24 cellular contexts compared by ENCODE assay signal in the genomic region with DNA sequence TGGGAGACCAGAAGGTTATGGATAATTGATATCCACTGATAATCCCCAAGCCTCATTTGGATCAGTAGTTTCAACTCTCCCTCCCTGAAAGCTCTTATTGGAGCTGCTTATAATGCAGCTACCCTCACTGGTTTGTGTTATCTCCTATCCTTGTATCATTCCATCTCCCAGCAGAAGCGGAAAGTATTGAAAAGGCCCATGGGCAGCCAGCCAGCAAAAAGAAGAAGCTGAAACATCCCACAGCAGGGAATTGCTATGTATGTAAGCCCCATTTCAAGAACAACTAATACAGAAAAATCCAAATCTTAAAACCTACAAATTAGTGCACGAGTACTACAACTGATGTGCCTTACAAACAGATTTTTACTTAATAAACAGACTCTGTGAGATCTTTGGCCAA.
"Had no signal": no experiment of that assay in that cellular context is flagged by ENCODE, and none has a peak within 500 bp of the region (broad histone marks: within the 10 kb centered on the region; RNA-seq: fewer than 3 reads in every experiment).

No MANE protein-coding gene starts in this region.

- H3K4me3 ChIP-seq: breast epithelium, SJSA1 had no signal

- ATAC-seq: activated CD4-positive, alpha-beta T cell treated with anti-CD3 and anti-CD28 coated beads for 36 hours; activated T-helper 17 cell treated with anti-CD3 and anti-CD28 coated beads, Interleukin-2, amount 50 U/mL, for 72 hours; PC-3; T-helper 17 cell had no signal

- H3K4me3 Mint-ChIP-seq: activated CD4-positive, alpha-beta memory T cell treated with anti-CD3 and anti-CD28 coated beads, Interleukin-2, amount 10 ng/mL, durations not matched to agents 7 days and 5 days; activated CD4-positive, alpha-beta T cell treated with anti-CD3 and anti-CD28 coated beads for 36 hours; activated naive CD4-positive, alpha-beta T cell treated with anti-CD3 and anti-CD28 coated beads for 36 hours; activated naive CD8-positive, alpha-beta T cell; activated T-helper 17 cell treated with anti-CD3 and anti-CD28 coated beads, Interleukin-2, amount 50 U/mL, for 72 hours; T-helper 17 cell had no signal

- H3K4me1 ChIP-seq: breast epithelium had no signal

- H3K27ac Mint-ChIP-seq: activated CD4-positive, alpha-beta memory T cell treated with anti-CD3 and anti-CD28 coated beads, Interleukin-2, amount 10 ng/mL, durations not matched to agents 7 days and 5 days; activated CD4-positive, alpha-beta T cell treated with anti-CD3 and anti-CD28 coated beads for 36 hours; activated naive CD4-positive, alpha-beta T cell treated with anti-CD3 and anti-CD28 coated beads for 36 hours; activated naive CD8-positive, alpha-beta T cell; activated T-helper 17 cell treated with anti-CD3 and anti-CD28 coated beads, Interleukin-2, amount 50 U/mL, for 72 hours; T-helper 17 cell had no signal

- H3K9me3 ChIP-seq: breast epithelium, SJSA1 had no signal

- H3K36me3 Mint-ChIP-seq: activated naive CD8-positive, alpha-beta T cell had no signal

- H3K27me3 ChIP-seq: breast epithelium, SJSA1 had no signal

- H3K4me1 Mint-ChIP-seq: activated CD4-positive, alpha-beta memory T cell treated with anti-CD3 and anti-CD28 coated beads, Interleukin-2, amount 10 ng/mL, durations not matched to agents 7 days and 5 days; activated CD4-positive, alpha-beta T cell treated with anti-CD3 and anti-CD28 coated beads for 36 hours; activated T-helper 17 cell treated with anti-CD3 and anti-CD28 coated beads, Interleukin-2, amount 50 U/mL, for 72 hours; T-helper 17 cell had no signal

- DNase-seq: activated CD4-positive, alpha-beta memory T cell treated with anti-CD3 and anti-CD28 coated beads, Interleukin-2, amount 10 ng/mL, durations not matched to agents 7 days and 5 days; activated CD4-positive, alpha-beta T cell treated with anti-CD3 and anti-CD28 coated beads for 36 hours; activated CD4-positive, alpha-beta T cell treated with anti-CD3 and anti-CD28 coated beads, Interleukin-2, amount 50 U/mL, for 1 hour; activated gamma-delta T cell; activated naive CD4-positive, alpha-beta T cell treated with anti-CD3 and anti-CD28 coated beads for 36 hours; activated T-cell treated with anti-CD3 and anti-CD28 coated beads for 4 hours; activated T-cell treated with anti-CD3 and anti-CD28 coated beads, Interleukin-2, amount 50 U/mL, for 48 hours; central memory CD4-positive, alpha-beta T cell; Karpas-422; MM.1S; NCI-H1105 treated with DMSO at 0.1 percent for 48 hours; NCI-H1436 treated with DMSO at 0.1 percent for 48 hours; NCI-H187 treated with DMSO at 0.1 percent for 48 hours; NCI-H2081 treated with DMSO at 0.1 percent for 48 hours; NCI-H524; PC-3; SHP77; T-helper 17 cell; T-helper 9 cell; WERI-Rb-1 had no signal

- H3K36me3 ChIP-seq: breast epithelium, SJSA1, WERI-Rb-1 had no signal

- H3K27ac ChIP-seq: breast epithelium, SJSA1, WERI-Rb-1 had no signal

- H3K9me3 Mint-ChIP-seq: activated CD4-positive, alpha-beta memory T cell treated with anti-CD3 and anti-CD28 coated beads, Interleukin-2, amount 10 ng/mL, durations not matched to agents 7 days and 5 days had no signal
